1 cellular context compared by ENCODE assay signal in genomic region chr3:23981955-23982354, GRCh38.
A peak's percentile ranks its signal among the peaks of the same experiment; 100 is the strongest.
TF ChIP-seq lines count a peak whose summit lies in the region.

No MANE protein-coding gene starts in this region.

TF ChIP-seq in K562, 482 proteins besides CTCF, POLR2A, EP300 and RAD21:
- TF ChIP-seq PREB (CRISPR knock-in tag; IDR thresholded peaks at IDR 0.05), result no peak
- 0 out of 2 replicates have a peak, but pooled peaks have one; percentile 31 for TF ChIP-seq TRIM28 (IDR thresholded peaks at IDR 0.05)
- peak in 1 of 2 experiments; percentile 42; a peak in 1 of 3 replicates for TF ChIP-seq CBX3 (IDR thresholded peaks at IDR 0.05; ENCODE audit: borderline replicate concordance in 1 of 2, low read length in 2 of 2)
TF ChIP-seq in K562: peak in this region for 2.
